Comparison of ENCODE assay signal across 8 cellular contexts in the genomic region with DNA sequence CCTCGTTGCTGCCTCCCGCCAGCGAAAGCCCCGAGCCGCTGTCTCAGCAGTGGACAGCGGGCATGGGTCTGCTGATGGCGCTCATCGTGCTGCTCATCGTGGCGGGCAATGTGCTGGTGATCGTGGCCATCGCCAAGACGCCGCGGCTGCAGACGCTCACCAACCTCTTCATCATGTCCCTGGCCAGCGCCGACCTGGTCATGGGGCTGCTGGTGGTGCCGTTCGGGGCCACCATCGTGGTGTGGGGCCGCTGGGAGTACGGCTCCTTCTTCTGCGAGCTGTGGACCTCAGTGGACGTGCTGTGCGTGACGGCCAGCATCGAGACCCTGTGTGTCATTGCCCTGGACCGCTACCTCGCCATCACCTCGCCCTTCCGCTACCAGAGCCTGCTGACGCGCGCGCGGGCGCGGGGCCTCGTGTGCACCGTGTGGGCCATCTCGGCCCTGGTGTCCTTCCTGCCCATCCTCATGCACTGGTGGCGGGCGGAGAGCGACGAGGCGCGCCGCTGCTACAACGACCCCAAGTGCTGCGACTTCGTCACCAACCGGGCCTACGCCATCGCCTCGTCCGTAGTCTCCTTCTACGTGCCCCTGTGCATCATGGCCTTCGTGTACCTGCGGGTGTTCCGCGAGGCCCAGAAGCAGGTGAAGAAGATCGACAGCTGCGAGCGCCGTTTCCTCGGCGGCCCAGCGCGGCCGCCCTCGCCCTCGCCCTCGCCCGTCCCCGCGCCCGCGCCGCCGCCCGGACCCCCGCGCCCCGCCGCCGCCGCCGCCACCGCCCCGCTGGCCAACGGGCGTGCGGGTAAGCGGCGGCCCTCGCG. TPM values are rescaled to one million over a fixed set of nuclear protein-coding genes. Genes with fewer than 3 reads are reported as not detected.
DNase-seq lines count a peak whose midpoint lies in the region; ATAC-seq and TF ChIP-seq lines count a peak whose summit lies in the region.

No MANE protein-coding gene starts in this region.

- in situ Hi-C loops in GM13976 (cut with MboI; ENCODE audit: low sequenced_read_pairs, unreplicated experiment) (no loop called here), gastrocnemius medialis (cut with MboI; ENCODE audit: low sequenced_read_pairs in 4 of 4) (no loop called here)

- DNase-seq in GM13976 (ENCODE audit: low spot score), result peak; percentile 22
- no peak for DNase-seq in T-helper 2 cell treated with Interferon-gamma antibody and Interleukin-4, amounts not matched to agents 5 μg/mL and 100 μg/mL, for 36 hours (ENCODE audit: low spot score)
- DNase-seq in right atrium auricular region (ENCODE audit: low spot score), result no peak
- no peak for DNase-seq in gastrocnemius medialis
- DNase-seq in NK-92 (lab: John Stamatoyannopoulos, UW; ENCODE audit: unreplicated experiment), result no peak

- no peaks in the 10 kb centered on the region for H3K27me3 ChIP-seq in right atrium auricular region
- H3K27me3 ChIP-seq in gastrocnemius medialis, result peaks cover 11 to 25% (median 23%) of the 10 kb centered on the region in 3 donors

- no peak for TF ChIP-seq POLR2A in gastrocnemius medialis (IDR thresholded peaks at IDR 0.05)

- peaks cover 1% of the 10 kb centered on the region for H3K36me3 Mint-ChIP-seq in T-helper 2 cell treated with Interferon-gamma antibody and Interleukin-4, amounts not matched to agents 5 μg/mL and 100 μg/mL, for 36 hours (ENCODE audit: low read depth)

- H3K9me3 ChIP-seq in right atrium auricular region (no peaks in the 10 kb centered on the region), gastrocnemius medialis (no peaks in the 10 kb centered on the region)

- peak overlapping the region; percentile 93 to 96 for H3K27ac ChIP-seq in right atrium auricular region
- H3K27ac ChIP-seq in gastrocnemius medialis, result no peak overlapping the region

- peaks cover 84% of the 10 kb centered on the region for H3K27me3 Mint-ChIP-seq in T-helper 2 cell treated with Interferon-gamma antibody and Interleukin-4, amounts not matched to agents 5 μg/mL and 100 μg/mL, for 36 hours (ENCODE audit: low read depth)

- intact Hi-C loops in gastrocnemius medialis (cut with DNase I; ENCODE audit: low total_unique reads), result no loop called here

- H3K4me1 ChIP-seq in right atrium auricular region (peaks cover 0 to 12% of the 10 kb centered on the region in 2 donors), gastrocnemius medialis (peaks cover 6% of the 10 kb centered on the region in 2 donors)

- H3K4me1 Mint-ChIP-seq in T-helper 2 cell treated with Interferon-gamma antibody and Interleukin-4, amounts not matched to agents 5 μg/mL and 100 μg/mL, for 36 hours (ENCODE audit: low read depth), result peaks cover 22% of the 10 kb centered on the region

- ATAC-seq in gastrocnemius medialis, result no peak
- ATAC-seq in HG02588 (IDR thresholded peaks at IDR 0.05; ENCODE audit: unreplicated experiment), result no peak
- ATAC-seq in GM18909 (IDR thresholded peaks at IDR 0.05; ENCODE audit: poor library complexity, unreplicated experiment), result no peak
- ATAC-seq in HG03469 (IDR thresholded peaks at IDR 0.05; ENCODE audit: unreplicated experiment), result no peak

- peak overlapping the region; percentile 61 to 69 for H3K4me3 ChIP-seq in right atrium auricular region
- peak overlapping the region; percentile 31 to 53 (median 51) for H3K4me3 ChIP-seq in gastrocnemius medialis

- H3K36me3 ChIP-seq in right atrium auricular region (no peaks in the 10 kb centered on the region), gastrocnemius medialis (no peaks in the 10 kb centered on the region)

- TF ChIP-seq CTCF in GM13976 (IDR thresholded peaks at IDR 0.05; ENCODE audit: borderline replicate concordance, control extremely low read depth, extremely low read depth, insufficient read depth, missing control alignments) (no peak), right atrium auricular region (IDR thresholded peaks at IDR 0.05) (no peak), gastrocnemius medialis (IDR thresholded peaks at IDR 0.05 in 4 of 5, conservative IDR thresholded peaks at IDR 0.05 in 1 of 5) (no peak)

- H3K4me3 Mint-ChIP-seq in T-helper 2 cell treated with Interferon-gamma antibody and Interleukin-4, amounts not matched to agents 5 μg/mL and 100 μg/mL, for 36 hours, result peak overlapping the region; percentile 72

- no peaks in the 10 kb centered on the region for H3K9me3 Mint-ChIP-seq in T-helper 2 cell treated with Interferon-gamma antibody and Interleukin-4, amounts not matched to agents 5 μg/mL and 100 μg/mL, for 36 hours

- peak overlapping the region; percentile 31 for H3K27ac Mint-ChIP-seq in T-helper 2 cell treated with Interferon-gamma antibody and Interleukin-4, amounts not matched to agents 5 μg/mL and 100 μg/mL, for 36 hours

RNA-seq across cellular contexts. Expression of gene ADRB1, which starts 0.8 kb away (rescaled TPM):
- 10 to 100 TPM; 32.8 to 49.8 TPM for total RNA-seq in right atrium auricular region
- under 1 TPM in 3 of 4 donors, not detected in 1; 0.13 to 0.66 (median 0.18) TPM for total RNA-seq in gastrocnemius medialis

Comparison
In these comparisons a context has a peak if more than half of its experiments do, and no peak if none do; other contexts are left out.
1. H3K27ac ChIP-seq: peak in right atrium auricular region (2 of 2); none in gastrocnemius medialis (0 of 4).
2. RNA of gene ADRB1, which starts 0.8 kb away (total RNA-seq): 32.8 to 49.8 TPM in right atrium auricular region; 0.13 to 0.66 TPM in gastrocnemius medialis; every median in the first group is over 10 times any median in the second.